ENCODE assay signal across 1 cellular context in the genomic region with DNA sequence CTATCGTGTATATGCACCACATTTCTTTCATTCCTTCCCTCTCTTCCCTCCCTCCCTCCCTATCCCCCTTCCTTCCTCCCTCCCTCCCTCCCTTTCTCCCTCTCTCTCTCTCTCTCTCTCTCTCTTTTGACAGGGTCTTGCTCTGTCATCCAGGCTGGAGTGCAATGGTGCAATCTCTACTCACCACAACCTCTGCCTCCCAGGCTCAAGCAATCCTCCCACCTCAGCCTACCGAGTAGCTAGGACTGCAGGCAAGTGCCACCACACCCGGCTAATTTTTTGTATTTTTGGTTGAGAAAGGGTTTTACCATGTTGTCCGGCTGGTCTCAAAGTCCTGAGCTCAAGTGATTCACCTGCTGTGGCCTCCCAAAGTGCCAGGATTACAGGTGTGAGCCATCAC.
TF ChIP-seq lines count a peak whose summit lies in the region.

No MANE protein-coding gene starts in this region.

TF ChIP-seq in WTC11, 78 proteins besides CTCF, POLR2A, EP300 and RAD21 (continued from another document):
- TF ChIP-seq, protein P1, sequence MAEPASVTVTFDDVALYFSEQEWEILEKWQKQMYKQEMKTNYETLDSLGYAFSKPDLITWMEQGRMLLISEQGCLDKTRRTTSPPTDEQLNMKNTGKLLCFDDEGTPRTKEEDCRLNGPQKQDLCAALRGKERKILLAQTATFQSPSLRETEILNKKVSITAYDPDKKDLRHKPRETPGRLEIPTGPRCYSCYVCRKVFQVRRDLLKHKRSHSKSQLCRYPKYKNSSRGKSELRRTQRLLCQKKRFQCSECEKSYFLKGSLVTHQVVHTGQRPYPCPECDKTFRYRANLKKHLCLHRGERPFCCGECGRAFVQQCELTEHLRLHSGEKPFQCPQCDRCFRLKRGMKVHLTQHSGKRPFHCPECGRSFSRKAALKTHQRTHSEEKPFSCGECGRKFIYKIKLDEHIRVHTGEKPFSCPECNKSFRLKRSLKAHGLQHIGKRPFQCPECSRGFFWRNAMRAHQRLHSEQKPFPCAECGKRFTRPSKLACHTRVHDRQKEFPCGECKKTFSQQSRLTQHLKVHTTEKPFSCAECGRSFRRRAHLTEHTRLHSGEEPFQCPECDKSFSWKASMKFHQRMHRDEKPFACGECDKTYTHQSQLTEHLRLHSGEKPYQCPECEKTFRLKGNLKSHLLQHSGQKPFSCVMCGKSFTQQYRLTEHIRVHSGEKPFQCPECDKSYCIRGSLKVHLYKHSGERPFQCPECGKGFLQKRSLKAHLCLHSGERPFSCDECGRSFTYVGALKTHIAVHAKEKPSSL (CRISPR knock-in tag; conservative IDR thresholded peaks at IDR 0.05), result no peak
- TF ChIP-seq SOX15 (CRISPR knock-in tag; IDR thresholded peaks at IDR 0.05) (no peak), CREM (CRISPR knock-in tag; IDR thresholded peaks at IDR 0.05) (no peak), GTF2I (CRISPR knock-in tag; conservative IDR thresholded peaks at IDR 0.05) (no peak), SMAD3 (CRISPR knock-in tag; IDR thresholded peaks at IDR 0.05; ENCODE audit: borderline replicate concordance) (no peak), SP1 (CRISPR knock-in tag; conservative IDR thresholded peaks at IDR 0.05) (no peak)
- TF ChIP-seq, protein P2, sequence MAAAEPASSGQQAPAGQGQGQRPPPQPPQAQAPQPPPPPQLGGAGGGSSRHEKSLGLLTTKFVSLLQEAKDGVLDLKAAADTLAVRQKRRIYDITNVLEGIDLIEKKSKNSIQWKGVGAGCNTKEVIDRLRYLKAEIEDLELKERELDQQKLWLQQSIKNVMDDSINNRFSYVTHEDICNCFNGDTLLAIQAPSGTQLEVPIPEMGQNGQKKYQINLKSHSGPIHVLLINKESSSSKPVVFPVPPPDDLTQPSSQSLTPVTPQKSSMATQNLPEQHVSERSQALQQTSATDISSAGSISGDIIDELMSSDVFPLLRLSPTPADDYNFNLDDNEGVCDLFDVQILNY (CRISPR knock-in tag; IDR thresholded peaks at IDR 0.05), result no peak
- TF ChIP-seq, protein P3, sequence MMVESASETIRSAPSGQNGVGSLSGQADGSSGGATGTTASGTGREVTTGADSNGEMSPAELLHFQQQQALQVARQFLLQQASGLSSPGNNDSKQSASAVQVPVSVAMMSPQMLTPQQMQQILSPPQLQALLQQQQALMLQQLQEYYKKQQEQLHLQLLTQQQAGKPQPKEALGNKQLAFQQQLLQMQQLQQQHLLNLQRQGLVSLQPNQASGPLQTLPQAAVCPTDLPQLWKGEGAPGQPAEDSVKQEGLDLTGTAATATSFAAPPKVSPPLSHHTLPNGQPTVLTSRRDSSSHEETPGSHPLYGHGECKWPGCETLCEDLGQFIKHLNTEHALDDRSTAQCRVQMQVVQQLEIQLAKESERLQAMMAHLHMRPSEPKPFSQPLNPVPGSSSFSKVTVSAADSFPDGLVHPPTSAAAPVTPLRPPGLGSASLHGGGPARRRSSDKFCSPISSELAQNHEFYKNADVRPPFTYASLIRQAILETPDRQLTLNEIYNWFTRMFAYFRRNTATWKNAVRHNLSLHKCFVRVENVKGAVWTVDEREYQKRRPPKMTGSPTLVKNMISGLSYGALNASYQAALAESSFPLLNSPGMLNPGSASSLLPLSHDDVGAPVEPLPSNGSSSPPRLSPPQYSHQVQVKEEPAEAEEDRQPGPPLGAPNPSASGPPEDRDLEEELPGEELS (CRISPR knock-in tag; IDR thresholded peaks at IDR 0.05), result no peak
